ENCODE assay signal across 8 cellular contexts in the genomic region with DNA sequence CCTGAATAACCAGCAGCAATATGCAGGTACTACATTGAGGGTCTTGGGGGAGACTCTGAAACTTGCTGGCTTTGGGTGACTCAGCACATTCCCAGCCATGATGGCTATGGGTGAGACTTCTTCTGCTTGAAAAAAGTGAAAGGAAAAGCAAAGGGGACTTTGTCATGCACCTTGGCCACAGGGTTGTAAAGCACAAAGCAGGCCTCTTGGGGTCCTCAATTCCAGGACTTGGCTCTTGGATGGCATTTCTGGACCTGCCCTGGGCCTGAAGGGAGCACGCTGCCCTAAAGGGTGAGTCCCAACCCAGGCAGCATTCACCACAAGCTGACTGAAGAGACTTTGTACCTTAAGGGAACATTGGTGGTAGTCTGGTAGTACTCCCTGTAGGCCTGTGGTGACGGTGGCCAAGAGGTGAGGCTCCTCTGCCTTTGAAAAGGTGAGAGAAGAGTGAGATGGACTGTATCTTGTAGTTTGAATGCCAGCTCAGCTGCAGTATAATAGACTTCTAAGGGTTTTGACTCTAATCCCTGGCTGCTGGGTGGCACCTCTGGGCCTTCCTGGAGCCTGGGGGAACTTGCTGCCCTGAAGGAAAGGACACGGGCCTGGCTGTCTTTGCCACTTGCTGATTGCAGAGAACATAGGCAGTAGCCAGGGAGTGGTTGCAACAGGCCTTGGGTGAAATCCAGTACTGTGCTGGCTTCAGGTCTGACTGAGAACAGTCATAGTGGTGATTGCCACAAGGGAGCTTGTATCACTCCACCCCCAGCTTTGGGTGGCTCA. TPM values are rescaled to one million over a fixed set of nuclear protein-coding genes. Genes with fewer than 3 reads are reported as not detected.
A peak's percentile ranks its signal among the peaks of the same experiment; 100 is the strongest.
DNase-seq lines count a peak whose midpoint lies in the region; ATAC-seq, FAIRE-seq and TF ChIP-seq lines count a peak whose summit lies in the region.

No MANE protein-coding gene starts in this region.

- no peak overlapping the region for H3K4me3 ChIP-seq in MM.1S (ENCODE audit: low read length)

- no peaks in the 10 kb centered on the region for H3K36me3 Mint-ChIP-seq in stimulated activated memory B cell treated with anti-CD40 and anti-IgM and Interleukin-4, amounts not matched to agents 10 μg/mL and 1 μg/mL and 100 μg/mL, for 72 hours

- H3K4me1 ChIP-seq in MM.1S (ENCODE audit: low read length) = peaks cover 26% of the 10 kb centered on the region

- H3K27ac Mint-ChIP-seq in stimulated activated memory B cell treated with anti-CD40 and anti-IgM and Interleukin-4, amounts not matched to agents 10 μg/mL and 1 μg/mL and 100 μg/mL, for 72 hours = peak overlapping the region; percentile 71

- H3K36me3 ChIP-seq in MM.1S (replicated peaks; ENCODE audit: insufficient read depth, low read length) = no peaks in the 10 kb centered on the region

- no peaks in the 10 kb centered on the region for H3K9me3 Mint-ChIP-seq in stimulated activated memory B cell treated with anti-CD40 and anti-IgM and Interleukin-4, amounts not matched to agents 10 μg/mL and 1 μg/mL and 100 μg/mL, for 72 hours

- no peak for DNase-seq in GM12891 (ENCODE audit: insufficient read length, low spot score)
- no peak for DNase-seq in MM.1S
- peak; percentile 89 for DNase-seq in fibroblast of peridontal ligament (ENCODE audit: extremely low read depth)
- DNase-seq in islet precursor cell = no peak
- no peak for DNase-seq in amniotic stem cell (lab: John Stamatoyannopoulos, UW)
- no peak for DNase-seq in GDM1 (lab: John Stamatoyannopoulos, UW)

- no peak overlapping the region for H3K4me3 Mint-ChIP-seq in stimulated activated memory B cell treated with anti-CD40 and anti-IgM and Interleukin-4, amounts not matched to agents 10 μg/mL and 1 μg/mL and 100 μg/mL, for 72 hours

- H3K9me3 ChIP-seq in MM.1S (replicated peaks; ENCODE audit: insufficient read depth, low read length) = no peaks in the 10 kb centered on the region

- no peak overlapping the region for H3K9ac ChIP-seq in MM.1S (ENCODE audit: low read length)

- peak overlapping the region; percentile 22 for H2AFZ ChIP-seq in MM.1S (ENCODE audit: low read length)

- H3K27ac ChIP-seq in MM.1S (ENCODE audit: low read length) = peak overlapping the region; percentile 64; the same call in 1 of the 2 replicates

- H3K9me2 ChIP-seq in MM.1S (replicated peaks; ENCODE audit: insufficient read depth, low read length) = no peaks in the 10 kb centered on the region

- H3K27me3 ChIP-seq in MM.1S (replicated peaks; ENCODE audit: insufficient read depth, low read length) = no peaks in the 10 kb centered on the region

- TF ChIP-seq CTCF in MM.1S (IDR thresholded peaks at IDR 0.05; ENCODE audit: low read length) = no peak

- no peaks in the 10 kb centered on the region for H4K20me1 ChIP-seq in MM.1S (ENCODE audit: insufficient read depth, low read length)

- peaks cover 33% of the 10 kb centered on the region for H3K4me1 Mint-ChIP-seq in stimulated activated memory B cell treated with anti-CD40 and anti-IgM and Interleukin-4, amounts not matched to agents 10 μg/mL and 1 μg/mL and 100 μg/mL, for 72 hours

- no peak for TF ChIP-seq POLR2A in GM12891 (IDR thresholded peaks at IDR 0.05; ENCODE audit: low read depth, low read length)

- no peaks in the 10 kb centered on the region for H3F3A ChIP-seq in MM.1S (ENCODE audit: insufficient read depth, low read length)

- no peaks in the 10 kb centered on the region for H3K79me2 ChIP-seq in MM.1S (ENCODE audit: low read length)

- H3K27me3 Mint-ChIP-seq in stimulated activated memory B cell treated with anti-CD40 and anti-IgM and Interleukin-4, amounts not matched to agents 10 μg/mL and 1 μg/mL and 100 μg/mL, for 72 hours = no peaks in the 10 kb centered on the region

- peak overlapping the region; percentile 56 for H3K4me2 ChIP-seq in MM.1S (ENCODE audit: low read depth, low read length)

- peak; percentile 84 for ATAC-seq in GM21529 (IDR thresholded peaks at IDR 0.05; ENCODE audit: unreplicated experiment)
- ATAC-seq in stimulated activated memory B cell treated with anti-CD40 and anti-IgM and Interleukin-4, amounts not matched to agents 10 μg/mL and 1 μg/mL and 100 μg/mL, for 72 hours = peak; percentile 88

- peak; percentile 75 for FAIRE-seq in GM12891 (lab: Jason Lieb, UNC)

TF ChIP-seq in GM12891, 5 proteins besides CTCF, POLR2A, EP300 and RAD21:
- no peak for TF ChIP-seq TAF1 (IDR thresholded peaks at IDR 0.05; ENCODE audit: low read depth, low read length)
- no peak for TF ChIP-seq POLR2AphosphoS5 (IDR thresholded peaks at IDR 0.05; ENCODE audit: low read depth, low read length)
- no peak for TF ChIP-seq POU2F2 (IDR thresholded peaks at IDR 0.05; ENCODE audit: low read depth, low read length)
- no peak for TF ChIP-seq SPI1 (IDR thresholded peaks at IDR 0.05; ENCODE audit: low read depth, low read length)
- TF ChIP-seq PAX5 (IDR thresholded peaks at IDR 0.05; ENCODE audit: insufficient read depth, low read length, severe bottlenecking) = no peak

RNA-seq across cellular contexts. Expression of a gene that starts 36.5 kb away (rescaled TPM):
- polyA plus RNA-seq in GM12891 (2012; ENCODE audit: low read depth, missing spikeins) = 70.8 TPM
